Comparison of ENCODE assay signal across 23 cellular contexts in the genomic region with DNA sequence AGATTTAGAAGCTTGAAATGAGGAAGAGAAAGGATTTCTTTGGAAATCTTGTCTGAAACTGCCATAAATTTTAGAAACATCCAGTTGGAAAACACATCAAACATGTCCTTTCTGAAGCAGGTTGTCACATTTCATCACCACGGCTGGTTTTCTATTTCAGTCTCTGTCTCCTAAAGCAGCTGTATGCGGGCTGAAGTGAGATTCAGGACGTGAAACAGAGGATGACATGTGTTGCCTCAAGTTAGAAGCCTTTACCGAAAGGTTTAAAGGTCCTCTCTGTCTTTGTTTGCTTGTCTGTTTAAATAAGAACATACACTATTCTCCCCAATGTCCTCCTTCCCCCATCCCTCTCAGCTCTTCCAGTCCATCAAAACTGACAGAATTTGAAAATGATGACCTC.
DNase-seq lines count a peak whose midpoint lies in the region; ATAC-seq and TF ChIP-seq lines count a peak whose summit lies in the region.
"Had no signal": no experiment of that assay in that cellular context is flagged by ENCODE, and none has a peak within 500 bp of the region (broad histone marks: within the 10 kb centered on the region; RNA-seq: fewer than 3 reads in every experiment).

No MANE protein-coding gene starts in this region.

- H3K4me3 ChIP-seq in DOHH2 (ENCODE audit: low read length) (peak overlapping the region; percentile 66), OCI-LY7 (ENCODE audit: low read depth, low read length, poor library complexity, severe bottlenecking) (no peak overlapping the region)
- H3K4me3 ChIP-seq: BLaER1 had no signal

- H3K9me2 ChIP-seq in DOHH2 (replicated peaks; ENCODE audit: control insufficient read depth, low read length) (no peaks in the 10 kb centered on the region), OCI-LY7 (ENCODE audit: insufficient read depth, low read length) (no peaks in the 10 kb centered on the region)

- H3K79me2 ChIP-seq in DOHH2 (ENCODE audit: control insufficient read depth, low read length) (no peaks in the 10 kb centered on the region), OCI-LY7 (ENCODE audit: insufficient read depth, low read depth, low read length) (no peaks in the 10 kb centered on the region)

- peak overlapping the region; percentile 97 for H3K27ac ChIP-seq in DOHH2 (ENCODE audit: low read depth, low read length)
- H3K27ac ChIP-seq in OCI-LY7 (ENCODE audit: low read depth, low read length, poor library complexity, severe bottlenecking), result peak overlapping the region; percentile 97
- H3K27ac ChIP-seq: BLaER1 had no signal

- intact Hi-C loops in OCI-LY7 (cut with micrococcal nuclease; ENCODE audit: unreplicated experiment), result no loop called here

- CTCF ChIA-PET in OCI-LY7 (lab: Charles Lee; ENCODE audit: unreplicated experiment), result interaction anchor here (0.8 kb wide), 1 partner anchor 13 kb away, joined by 3 read pairs; no protein-coding TSS in a partner anchor

- TF ChIP-seq CTCF in DOHH2 (IDR thresholded peaks at IDR 0.05; ENCODE audit: low read depth, low read length, poor library complexity, severe bottlenecking), result no peak
- no peak for TF ChIP-seq CTCF in OCI-LY7 (conservative IDR thresholded peaks at IDR 0.05; ENCODE audit: low read length)

- H3K36me3 ChIP-seq in DOHH2 (ENCODE audit: control insufficient read depth, low read length), result peaks cover 33% of the 10 kb centered on the region
- H3K36me3 ChIP-seq in OCI-LY7 (ENCODE audit: insufficient read depth, low read length), result no peaks in the 10 kb centered on the region
- H3K36me3 ChIP-seq: BE2C, BLaER1 had no signal

- peak overlapping the region; percentile 47; the same call in 1 of the 2 replicates for H2AFZ ChIP-seq in OCI-LY7 (ENCODE audit: low read length)

- peaks cover 94% of the 10 kb centered on the region for H3K4me1 ChIP-seq in DOHH2 (ENCODE audit: control insufficient read depth, low read length)
- H3K4me1 ChIP-seq in OCI-LY7 (ENCODE audit: insufficient read depth, low read length, poor library complexity, severe bottlenecking), result peaks cover 66% of the 10 kb centered on the region
- H3K4me1 ChIP-seq: BE2C, BLaER1 had no signal

- DNase-seq in NAMALWA (ENCODE audit: low spot score) (peak; percentile 17), OCI-LY7 (ENCODE audit: low spot score) (peak; percentile 62)
- DNase-seq in activated T-cell treated with anti-CD3 and anti-CD28 coated beads, Interleukin-2, amount 50 U/mL, for 48 hours, result no peak
- DNase-seq in activated CD8-positive, alpha-beta memory T cell treated with anti-CD3 and anti-CD28 coated beads for 24 hours, result no peak
- DNase-seq: 8988T; ACHN; BE2C; C1 segment of cervical spinal cord; CD4-positive, alpha-beta memory T cell; CD4-positive, CD25-positive, alpha-beta regulatory T cell; CD8-positive, alpha-beta memory T cell; COR-L47; DMS 273 treated with DMSO at 0.1 percent for 48 hours; DMS153; DMS53; DMS79; DND-41; GF-D8 had no signal

- H3K27me3 ChIP-seq in DOHH2 (ENCODE audit: control insufficient read depth, low read length), result no peaks in the 10 kb centered on the region
- H3K27me3 ChIP-seq: BE2C, BLaER1 had no signal

- H3K4me2 ChIP-seq in DOHH2 (ENCODE audit: low read length) (peak overlapping the region; percentile 83), OCI-LY7 (ENCODE audit: low read length) (peak overlapping the region; percentile 76)
- H3K4me2 ChIP-seq: BLaER1 had no signal

- POLR2A ChIA-PET in OCI-LY7 (lab: Charles Lee), result interaction anchor here (0.6 to 3.9 kb wide), 8 partner anchors 10 to 173 kb away, joined by 3 to 35 read pairs (median 5); no protein-coding TSS in a partner anchor

- ATAC-seq in HG02798 (IDR thresholded peaks at IDR 0.05; ENCODE audit: poor library complexity, unreplicated experiment), result peak; percentile 63
- no peak for ATAC-seq in GM21619 (IDR thresholded peaks at IDR 0.05; ENCODE audit: unreplicated experiment)
- no peak for ATAC-seq in HG02642 (IDR thresholded peaks at IDR 0.05; ENCODE audit: poor library complexity, unreplicated experiment)

- no peaks in the 10 kb centered on the region for H4K20me1 ChIP-seq in DOHH2 (ENCODE audit: control insufficient read depth, insufficient read depth, low read depth, low read length)
- no peaks in the 10 kb centered on the region for H4K20me1 ChIP-seq in OCI-LY7 (ENCODE audit: insufficient read depth, low read length)
- H4K20me1 ChIP-seq: BLaER1 had no signal

- H3F3A ChIP-seq in DOHH2 (ENCODE audit: control insufficient read depth, insufficient read depth), result peaks cover 44% of the 10 kb centered on the region

- no TSS peak for BruUV-seq in OCI-LY7 (replicated peaks; lab: Mats Ljungman, UMichigan)

- H3K9me3 ChIP-seq in DOHH2 (ENCODE audit: control insufficient read depth, insufficient read depth, low read length), result peaks cover 18% of the 10 kb centered on the region
- H3K9me3 ChIP-seq in OCI-LY7 (ENCODE audit: low read length), result peaks cover 26% of the 10 kb centered on the region
- H3K9me3 ChIP-seq: BE2C, BLaER1 had no signal

Comparison
In these comparisons a context has a peak if more than half of its experiments do, and no peak if none do; other contexts are left out.
1. DNase-seq: peak in NAMALWA (single experiment) and OCI-LY7 (single experiment); none in activated T-cell treated with anti-CD3 and anti-CD28 coated beads, Interleukin-2, amount 50 U/mL, for 48 hours (0 of 2) and activated CD8-positive, alpha-beta memory T cell treated with anti-CD3 and anti-CD28 coated beads for 24 hours (single experiment).